ENCODE assay signal across 10 cellular contexts in the genomic region with DNA sequence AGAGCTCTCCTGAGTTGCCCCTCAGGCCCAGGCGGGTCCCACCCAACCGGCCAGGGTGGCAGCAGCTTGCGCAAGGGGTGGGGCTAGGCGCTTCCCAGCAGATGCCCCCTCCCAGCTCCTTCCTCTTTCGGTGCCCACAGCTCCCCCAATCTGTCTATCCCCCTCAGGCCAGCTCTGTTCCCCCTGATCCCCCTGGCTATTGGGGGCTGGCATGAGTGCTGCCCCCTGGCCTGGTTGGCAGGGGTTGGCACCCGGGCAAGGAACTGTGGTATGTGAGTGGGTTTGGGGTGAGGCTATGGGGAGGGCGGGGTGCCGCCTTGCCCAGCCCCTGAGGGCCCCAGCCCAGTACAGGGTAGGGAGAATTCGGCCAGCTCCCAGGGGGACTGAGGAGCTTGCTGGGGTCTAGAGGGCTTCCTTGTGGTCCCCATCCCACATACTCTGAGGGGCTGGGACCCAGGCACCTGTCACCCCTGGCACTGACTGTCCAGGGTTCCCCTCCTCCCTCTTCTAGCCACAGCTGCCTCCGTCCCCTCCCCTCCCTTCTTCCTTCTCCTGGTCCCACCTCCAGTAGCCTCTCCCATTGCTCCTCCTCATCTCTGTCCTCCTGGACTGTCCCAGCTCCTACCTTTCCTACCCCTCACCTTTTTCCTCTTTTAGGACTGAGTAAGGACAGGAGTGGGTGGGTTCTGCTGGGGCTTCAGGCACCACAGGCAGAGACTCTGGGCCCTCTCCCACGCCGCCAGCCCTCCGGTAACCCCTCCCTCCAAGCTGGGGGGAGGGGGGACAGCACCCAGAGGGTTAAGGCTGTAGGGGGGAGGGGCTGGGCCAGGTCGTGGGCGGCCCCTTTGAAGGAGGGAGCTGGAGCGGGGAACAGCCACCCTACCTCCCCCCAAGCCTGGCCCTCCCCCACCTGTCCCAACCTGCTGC. TPM values are rescaled to one million over a fixed set of nuclear protein-coding genes. Genes with fewer than 3 reads are reported as not detected.
DNase-seq lines count a peak whose midpoint lies in the region; ATAC-seq, FAIRE-seq and TF ChIP-seq lines count a peak whose summit lies in the region.
"Had no signal": no experiment of that assay in that cellular context is flagged by ENCODE, and none has a peak within 500 bp of the region (broad histone marks: within the 10 kb centered on the region; RNA-seq: fewer than 3 reads in every experiment).

No MANE protein-coding gene starts in this region.

- no peaks in the 10 kb centered on the region for H3K27me3 ChIP-seq in breast epithelium
- H3K27me3 ChIP-seq in PC-9 (ENCODE audit: insufficient read depth, low read depth) = no peaks in the 10 kb centered on the region

- BruUV-seq in PC-9 (replicated peaks; lab: Mats Ljungman, UMichigan) = no TSS peak

- no peak overlapping the region for H2AFZ ChIP-seq in PC-9

- H3F3A ChIP-seq in PC-9 (ENCODE audit: insufficient read depth, low read depth) = peaks cover 24% of the 10 kb centered on the region

- H3K9me3 ChIP-seq in breast epithelium (no peaks in the 10 kb centered on the region), PC-9 (ENCODE audit: insufficient read depth, low read depth) (no peaks in the 10 kb centered on the region)

- H3K27ac ChIP-seq in breast epithelium (peak overlapping the region; percentile 98 to 99), urinary bladder (ENCODE audit: low read depth) (peak overlapping the region; percentile 52), PC-9 (no peak overlapping the region)

- H3K36me3 Mint-ChIP-seq in naive B cell = no peaks in the 10 kb centered on the region

- peak overlapping the region in 3 of 6 donors; percentile 42 to 92 (median 80) for H3K27ac Mint-ChIP-seq in naive B cell
- H3K27ac Mint-ChIP-seq: nephron had no signal

- ATAC-seq in naive B cell (ENCODE audit: low read depth in 2 of 2) (no peak), HG02610 (IDR thresholded peaks at IDR 0.05; ENCODE audit: unreplicated experiment) (no peak)

- DNase-seq in activated effector memory CD4-positive, alpha-beta T cell treated with anti-CD3 and anti-CD28 coated beads, Interleukin-2, amount 50 U/mL, for 16 hours = peak; percentile 83
- DNase-seq in activated effector memory CD4-positive, alpha-beta T cell treated with Interleukin-2 at 50 U/mL for 16 hours = no peak
- DNase-seq in breast epithelium (ENCODE audit: low spot score in 2 of 2) (peak in 1 of 2 donors; percentile 71), naive B cell (no peak), PC-9 (no peak), RCC 7860 (ENCODE audit: low spot score) (no peak)
- DNase-seq: NCI-H524 treated with DMSO at 0.1 percent for 48 hours had no signal

- peaks cover 35% of the 10 kb centered on the region for H4K20me1 ChIP-seq in PC-9 (ENCODE audit: insufficient read depth)

- intact Hi-C loops in breast epithelium (cut with DNase I; ENCODE audit: low total_unique reads) = no loop called here
- intact Hi-C loops in PC-9 (cut with micrococcal nuclease; ENCODE audit: unreplicated experiment) = no loop called here

- WGBS in urinary bladder = 71% methylated on average over 16 of the region's 16 CpGs

- no peak for FAIRE-seq in RCC 7860 (lab: Jason Lieb, UNC)

- TF ChIP-seq CTCF in breast epithelium (IDR thresholded peaks at IDR 0.05) (no peak), PC-9 (conservative IDR thresholded peaks at IDR 0.05) (no peak)

- H3K4me2 ChIP-seq in PC-9 = no peak overlapping the region

- H3K4me3 ChIP-seq in breast epithelium (peak overlapping the region; percentile 33 to 73 (median 63)), urinary bladder (ENCODE audit: low read depth, low read length) (no peak overlapping the region), PC-9 (no peak overlapping the region)

- H3K27me3 Mint-ChIP-seq in naive B cell = no peaks in the 10 kb centered on the region

- peaks cover 58% of the 10 kb centered on the region for H3K79me2 ChIP-seq in PC-9 (ENCODE audit: low read depth)

- H3K4me3 Mint-ChIP-seq in naive B cell = peak overlapping the region in 5 of 8 donors; percentile 9 to 73 (median 37)
- H3K4me3 Mint-ChIP-seq: nephron had no signal

- H3K36me3 ChIP-seq in breast epithelium (no peaks in the 10 kb centered on the region), urinary bladder (ENCODE audit: insufficient read depth) (no peaks in the 10 kb centered on the region), PC-9 (ENCODE audit: low read depth) (no peaks in the 10 kb centered on the region)

- H3K4me1 Mint-ChIP-seq in naive B cell = peaks cover 64 to 94% (median 81%) of the 10 kb centered on the region in 3 donors

- no peaks in the 10 kb centered on the region for H3K9me2 ChIP-seq in PC-9 (ENCODE audit: insufficient read depth)

- POLR2A ChIA-PET in PC-9 (lab: Charles Lee; ENCODE audit: unreplicated experiment) = interaction anchor here (0.6 kb wide), 1 partner anchor 90 kb away, joined by 3 read pairs; no protein-coding TSS in a partner anchor

- CTCF ChIA-PET in PC-9 (lab: Charles Lee) = no interaction called here

- TF ChIP-seq POLR2A in breast epithelium (IDR thresholded peaks at IDR 0.05) = no peak

- peaks cover 34 to 53% of the 10 kb centered on the region in 2 donors for H3K4me1 ChIP-seq in breast epithelium
- peaks cover under 1% of the 10 kb centered on the region for H3K4me1 ChIP-seq in urinary bladder (ENCODE audit: insufficient read depth)
- H3K4me1 ChIP-seq in PC-9 (replicated peaks; ENCODE audit: insufficient read depth) = peaks cover 10% of the 10 kb centered on the region

- no peaks in the 10 kb centered on the region for H3K9me3 Mint-ChIP-seq in naive B cell
- H3K9me3 Mint-ChIP-seq: nephron had no signal

RNA-seq across cellular contexts. Expression of gene ZBTB7B, which starts 5.7 kb away (rescaled TPM):
- total RNA-seq in breast epithelium (10 to 100 TPM; 45.6 to 82.5 (median 53.4) TPM), urinary bladder (14.7 TPM), PC-9 (2021) (38.6 and 44.1 TPM in 2 replicates)
- polyA plus RNA-seq in naive B cell (ENCODE audit: low read depth in 6 of 6) (1 to 10 TPM in 5 of 6 donors, not detected in 1; 2.2 to 5.5 (median 2.7) TPM), urinary bladder (52.0 TPM)

RNA-seq across cellular contexts. Expression of gene LENEP, which starts 14.9 kb away (rescaled TPM):
- total RNA-seq in breast epithelium (not detected), urinary bladder (not detected), PC-9 (2021) (1.2 and 1.3 TPM in 2 replicates)
- polyA plus RNA-seq in naive B cell (ENCODE audit: low read depth in 6 of 6) (not detected), urinary bladder (not detected)

RNA-seq across cellular contexts. Expression of gene FLAD1, which starts 25.1 kb away (rescaled TPM):
- total RNA-seq in breast epithelium (10 to 100 TPM; 27.0 to 42.7 (median 39.3) TPM), urinary bladder (10.5 TPM), PC-9 (2021) (47.9 and 54.2 TPM in 2 replicates)
- polyA plus RNA-seq in naive B cell (ENCODE audit: low read depth in 6 of 6) (10 to 100 TPM; 37.0 to 57.0 (median 49.4) TPM), urinary bladder (27.9 TPM)

RNA-seq across cellular contexts. Expression of gene DCST2, which starts 25.3 kb away (rescaled TPM):
- total RNA-seq in breast epithelium (1 to 10 TPM in 2 of 3 donors, under 1 TPM in 1; 0.48 to 4.4 (median 3.3) TPM), urinary bladder (0.53 TPM), PC-9 (2021) (4.4 and 4.7 TPM in 2 replicates)
- polyA plus RNA-seq in naive B cell (ENCODE audit: low read depth in 6 of 6) (not detected), urinary bladder (1.2 TPM)

RNA-seq across cellular contexts. Expression of gene DCST1, which starts 25.3 kb away (rescaled TPM):
- under 1 TPM; 0.16 to 0.66 (median 0.44) TPM for total RNA-seq in breast epithelium
- polyA plus RNA-seq in naive B cell (ENCODE audit: low read depth in 6 of 6) = not detected
- not detected for total RNA-seq in urinary bladder
- not detected for polyA plus RNA-seq in urinary bladder
- total RNA-seq in PC-9 (2021) = 0.22 and 0.43 TPM in 2 replicates

Comparison
In these comparisons a context has a peak if more than half of its experiments do, and no peak if none do; other contexts are left out.
1. H3K4me3 ChIP-seq: peak in breast epithelium (3 of 3); none in urinary bladder (single experiment) and PC-9 (single experiment).